Comparison of ENCODE assay signal across 23 cellular contexts in genomic region chr4:74018771-74019170, GRCh38. TPM values are rescaled to one million over a fixed set of nuclear protein-coding genes. Genes with fewer than 3 reads are reported as not detected.
DNase-seq lines count a peak whose midpoint lies in the region; ATAC-seq and TF ChIP-seq lines count a peak whose summit lies in the region.
"Had no signal": no experiment of that assay in that cellular context is flagged by ENCODE, and none has a peak within 500 bp of the region (broad histone marks: within the 10 kb centered on the region; RNA-seq: fewer than 3 reads in every experiment).

No MANE protein-coding gene starts in this region.

- no peaks in the 10 kb centered on the region for H3K27me3 Mint-ChIP-seq in endothelial cell (ENCODE audit: unreplicated experiment)
- H3K27me3 Mint-ChIP-seq: activated CD4-positive, alpha-beta T cell treated with anti-CD3 and anti-CD28 coated beads, Interleukin-2, amount 10 ng/mL, durations not matched to agents 7 days and 5 days; stimulated activated naive B cell treated with anti-CD40 and anti-IgM and Interleukin-4, amounts not matched to agents 10 μg/mL and 1 μg/mL and 100 μg/mL, for 72 hours had no signal

- no peaks in the 10 kb centered on the region for H3K9me3 Mint-ChIP-seq in endothelial cell (ENCODE audit: unreplicated experiment)

- no peak overlapping the region for H3K4me3 ChIP-seq in left lung
- H3K4me3 ChIP-seq: Peyer's patch, tibial nerve had no signal

- peak; percentile 69 for ATAC-seq in left lung
- no peak for ATAC-seq in GM19452 (IDR thresholded peaks at IDR 0.05; ENCODE audit: unreplicated experiment)
- no peak for ATAC-seq in GM21423 (IDR thresholded peaks at IDR 0.05; ENCODE audit: unreplicated experiment)
- ATAC-seq in HG03565 (IDR thresholded peaks at IDR 0.05; ENCODE audit: unreplicated experiment) = no peak
- ATAC-seq: SK-N-SH treated with all-trans-retinoic acid at 6 μM for 48 hours had no signal

- no peaks in the 10 kb centered on the region for H3K9me3 ChIP-seq in left lung
- H3K9me3 ChIP-seq: Peyer's patch, tibial nerve had no signal

- H3K27me3 ChIP-seq in left lung = no peaks in the 10 kb centered on the region
- H3K27me3 ChIP-seq: Peyer's patch, tibial nerve had no signal

- peaks cover 0 to 16% of the 10 kb centered on the region in 2 donors for H3K4me1 ChIP-seq in left lung
- H3K4me1 ChIP-seq: Peyer's patch, tibial nerve had no signal

- no peaks in the 10 kb centered on the region for H3K36me3 ChIP-seq in left lung
- H3K36me3 ChIP-seq: Peyer's patch, tibial nerve had no signal

- intact Hi-C loops in left lung (cut with DNase I) = no loop called here

- H3K4me1 Mint-ChIP-seq in endothelial cell (ENCODE audit: unreplicated experiment) = peaks cover 6% of the 10 kb centered on the region
- H3K4me1 Mint-ChIP-seq: stimulated activated naive B cell treated with anti-CD40 and anti-IgM and Interleukin-4, amounts not matched to agents 10 μg/mL and 1 μg/mL and 100 μg/mL, for 72 hours had no signal

- peak; percentile 80 for DNase-seq in CD1c-positive myeloid dendritic cell (ENCODE audit: extremely low spot score)
- peak; percentile 76 for DNase-seq in Kasumi-1 (lab: John Stamatoyannopoulos, UW)
- peak; percentile 86 for DNase-seq in SKM-1 treated with dmso at 0.1 percent for 144 hours (lab: John Stamatoyannopoulos, UW; ENCODE audit: unreplicated experiment)
- DNase-seq in left lung = no peak
- DNase-seq in endothelial cell (ENCODE audit: low spot score) = no peak
- DNase-seq: activated CD4-positive, alpha-beta T cell treated with anti-CD3 and anti-CD28 coated beads, Interleukin-2, amount 10 ng/mL, durations not matched to agents 7 days and 5 days; activated naive CD4-positive, alpha-beta T cell treated with Interleukin-2 at 50 U/mL for 16 hours; effector memory CD4-positive, alpha-beta T cell; glutamatergic neuron; NCI-H1436; NCI-H2171; occipital lobe; Peyer's patch; right cardiac atrium; stimulated activated naive B cell treated with anti-CD40 and anti-IgM and Interleukin-4, amounts not matched to agents 10 μg/mL and 1 μg/mL and 100 μg/mL, for 72 hours had no signal

- no peak for TF ChIP-seq CTCF in left lung (IDR thresholded peaks at IDR 0.05)
- TF ChIP-seq CTCF in endothelial cell (IDR thresholded peaks at IDR 0.05; ENCODE audit: unreplicated experiment) = no peak

- H3K4me3 Mint-ChIP-seq in endothelial cell (ENCODE audit: unreplicated experiment) = no peak overlapping the region
- H3K4me3 Mint-ChIP-seq: activated CD4-positive, alpha-beta T cell treated with anti-CD3 and anti-CD28 coated beads, Interleukin-2, amount 10 ng/mL, durations not matched to agents 7 days and 5 days; stimulated activated naive B cell treated with anti-CD40 and anti-IgM and Interleukin-4, amounts not matched to agents 10 μg/mL and 1 μg/mL and 100 μg/mL, for 72 hours had no signal

- H3K27ac ChIP-seq in left lung = peak overlapping the region; percentile 27 to 62
- H3K27ac ChIP-seq: KMS-11, Peyer's patch, tibial nerve had no signal

- H3K36me3 Mint-ChIP-seq in endothelial cell (ENCODE audit: low read depth, unreplicated experiment) = no peaks in the 10 kb centered on the region
- H3K36me3 Mint-ChIP-seq: stimulated activated naive B cell treated with anti-CD40 and anti-IgM and Interleukin-4, amounts not matched to agents 10 μg/mL and 1 μg/mL and 100 μg/mL, for 72 hours had no signal

- H3K27ac Mint-ChIP-seq in endothelial cell (ENCODE audit: unreplicated experiment) = no peak overlapping the region
- H3K27ac Mint-ChIP-seq: activated CD4-positive, alpha-beta T cell treated with anti-CD3 and anti-CD28 coated beads, Interleukin-2, amount 10 ng/mL, durations not matched to agents 7 days and 5 days; stimulated activated naive B cell treated with anti-CD40 and anti-IgM and Interleukin-4, amounts not matched to agents 10 μg/mL and 1 μg/mL and 100 μg/mL, for 72 hours had no signal

RNA-seq across cellular contexts. Expression of gene CXCL3, which starts 19.7 kb away (rescaled TPM):
- total RNA-seq in left lung = 10 to 100 TPM; 12.4 to 15.2 TPM
- total RNA-seq in endothelial cell (ENCODE audit: unreplicated experiment) = 2.7 TPM
- total RNA-seq: activated CD4-positive, alpha-beta T cell treated with anti-CD3 and anti-CD28 coated beads, Interleukin-2, amount 10 ng/mL, durations not matched to agents 7 days and 5 days had no signal

RNA-seq across cellular contexts. Expression of gene CXCL5, which starts 20.3 kb away (rescaled TPM):
- total RNA-seq in left lung = 10 to 100 TPM in 1 of 2 donors, 1 to 10 TPM in 1; 2.5 to 35.0 TPM
- total RNA-seq in endothelial cell (ENCODE audit: unreplicated experiment) = 3.4 TPM
- total RNA-seq: activated CD4-positive, alpha-beta T cell treated with anti-CD3 and anti-CD28 coated beads, Interleukin-2, amount 10 ng/mL, durations not matched to agents 7 days and 5 days; cerebellum; Peyer's patch; right cardiac atrium had no signal

RNA-seq across cellular contexts. Expression of gene PPBP, which starts 30.8 kb away (rescaled TPM):
- 10 to 100 TPM in 1 of 2 donors, 1 to 10 TPM in 1; 2.6 to 10.4 TPM for total RNA-seq in left lung
- not detected for total RNA-seq in endothelial cell (ENCODE audit: unreplicated experiment)
- total RNA-seq: activated CD4-positive, alpha-beta T cell treated with anti-CD3 and anti-CD28 coated beads, Interleukin-2, amount 10 ng/mL, durations not matched to agents 7 days and 5 days; astrocyte; Peyer's patch had no signal

RNA-seq across cellular contexts. Expression of gene PF4, which starts 36.9 kb away (rescaled TPM):
- total RNA-seq in left lung (1 to 10 TPM; 1.8 to 3.6 TPM), endothelial cell (ENCODE audit: unreplicated experiment) (11.6 TPM)
- total RNA-seq: activated CD4-positive, alpha-beta T cell treated with anti-CD3 and anti-CD28 coated beads, Interleukin-2, amount 10 ng/mL, durations not matched to agents 7 days and 5 days; astrocyte; occipital lobe; Peyer's patch; right cardiac atrium had no signal

Comparison
In these comparisons a context has a peak if more than half of its experiments do, and no peak if none do; other contexts are left out.
1. DNase-seq: peak in CD1c-positive myeloid dendritic cell (single experiment), Kasumi-1 (2 of 2) and SKM-1 treated with dmso at 0.1 percent for 144 hours (single experiment); none in left lung (0 of 2) and endothelial cell (single experiment).